8 cellular contexts compared by ENCODE assay signal in genomic region chr19:49301165-49301865, GRCh38. TPM values are rescaled to one million over a fixed set of nuclear protein-coding genes. Genes with fewer than 3 reads are reported as not detected.
DNase-seq lines count a peak whose midpoint lies in the region; ATAC-seq, FAIRE-seq and TF ChIP-seq lines count a peak whose summit lies in the region.

No MANE protein-coding gene starts in this region.

- H3K36me3 Mint-ChIP-seq in activated T-helper 17 cell treated with anti-CD3 and anti-CD28 coated beads, Interleukin-2, amount 50 U/mL, for 72 hours (ENCODE audit: low read depth), result no peaks in the 10 kb centered on the region

- H3K4me3 Mint-ChIP-seq in activated T-helper 17 cell treated with anti-CD3 and anti-CD28 coated beads, Interleukin-2, amount 50 U/mL, for 72 hours, result peak overlapping the region; percentile 26

- peaks cover 5% of the 10 kb centered on the region for H3K4me1 Mint-ChIP-seq in activated T-helper 17 cell treated with anti-CD3 and anti-CD28 coated beads, Interleukin-2, amount 50 U/mL, for 72 hours

- TF ChIP-seq CTCF in foreskin fibroblast (IDR thresholded peaks at IDR 0.05; ENCODE audit: low read depth, low read length), result peak; percentile 90

- no peaks in the 10 kb centered on the region for H3K9me3 Mint-ChIP-seq in activated T-helper 17 cell treated with anti-CD3 and anti-CD28 coated beads, Interleukin-2, amount 50 U/mL, for 72 hours

- no peaks in the 10 kb centered on the region for H3K27me3 Mint-ChIP-seq in activated T-helper 17 cell treated with anti-CD3 and anti-CD28 coated beads, Interleukin-2, amount 50 U/mL, for 72 hours

- peak; percentile 23 for FAIRE-seq in HTR-8/SVneo (lab: Jason Lieb, UNC)

- H3K4me3 ChIP-seq in foreskin fibroblast (ENCODE audit: low read depth in 1 of 2, low read length in 2 of 2), result no peak overlapping the region

- peak; percentile 100 for ATAC-seq in activated T-helper 17 cell treated with anti-CD3 and anti-CD28 coated beads, Interleukin-2, amount 50 U/mL, for 72 hours (replicated peaks)
- no peak for ATAC-seq in HG03565 (IDR thresholded peaks at IDR 0.05; ENCODE audit: unreplicated experiment)

- H3K27ac Mint-ChIP-seq in activated T-helper 17 cell treated with anti-CD3 and anti-CD28 coated beads, Interleukin-2, amount 50 U/mL, for 72 hours, result no peak overlapping the region

- DNase-seq in GM03348 (ENCODE audit: low spot score) (peak; percentile 85), HTR-8/SVneo (ENCODE audit: insufficient read length, low spot score) (peak; percentile 87), RPMI8226 (peak; percentile 79), foreskin fibroblast (peak; percentile 18 to 71), occipital lobe (lab: John Stamatoyannopoulos, UW) (peak; percentile 13), stromal cell of bone marrow (ENCODE audit: low read depth) (peak; percentile 13)

RNA-seq across cellular contexts. Expression of gene SLC6A16, which starts 23.7 kb away (rescaled TPM):
- 1 to 10 TPM; 1.1 to 1.4 TPM for total RNA-seq in activated T-helper 17 cell treated with anti-CD3 and anti-CD28 coated beads, Interleukin-2, amount 50 U/mL, for 72 hours
- total RNA-seq in occipital lobe, result not detected

RNA-seq across cellular contexts. Expression of gene CD37, which starts 33.9 kb away (rescaled TPM):
- total RNA-seq in activated T-helper 17 cell treated with anti-CD3 and anti-CD28 coated beads, Interleukin-2, amount 50 U/mL, for 72 hours, result 100 to 1,000 TPM; 125 to 168 TPM
- 1.1 TPM for total RNA-seq in occipital lobe

Comparison
In these comparisons a context has a peak if more than half of its experiments do, and no peak if none do; other contexts are left out.
1. DNase-seq: peak in every context shown above with its lines; median percentile 87 in HTR-8/SVneo; 85 in GM03348; 79 in RPMI8226; 44 in foreskin fibroblast; 13 in occipital lobe; 13 in stromal cell of bone marrow.
2. RNA of gene CD37, which starts 33.9 kb away (total RNA-seq): 125 to 168 TPM in activated T-helper 17 cell treated with anti-CD3 and anti-CD28 coated beads, Interleukin-2, amount 50 U/mL, for 72 hours; 1.1 TPM in occipital lobe (single experiment); every median in the first group is over 10 times any median in the second.